In the genomic region with DNA sequence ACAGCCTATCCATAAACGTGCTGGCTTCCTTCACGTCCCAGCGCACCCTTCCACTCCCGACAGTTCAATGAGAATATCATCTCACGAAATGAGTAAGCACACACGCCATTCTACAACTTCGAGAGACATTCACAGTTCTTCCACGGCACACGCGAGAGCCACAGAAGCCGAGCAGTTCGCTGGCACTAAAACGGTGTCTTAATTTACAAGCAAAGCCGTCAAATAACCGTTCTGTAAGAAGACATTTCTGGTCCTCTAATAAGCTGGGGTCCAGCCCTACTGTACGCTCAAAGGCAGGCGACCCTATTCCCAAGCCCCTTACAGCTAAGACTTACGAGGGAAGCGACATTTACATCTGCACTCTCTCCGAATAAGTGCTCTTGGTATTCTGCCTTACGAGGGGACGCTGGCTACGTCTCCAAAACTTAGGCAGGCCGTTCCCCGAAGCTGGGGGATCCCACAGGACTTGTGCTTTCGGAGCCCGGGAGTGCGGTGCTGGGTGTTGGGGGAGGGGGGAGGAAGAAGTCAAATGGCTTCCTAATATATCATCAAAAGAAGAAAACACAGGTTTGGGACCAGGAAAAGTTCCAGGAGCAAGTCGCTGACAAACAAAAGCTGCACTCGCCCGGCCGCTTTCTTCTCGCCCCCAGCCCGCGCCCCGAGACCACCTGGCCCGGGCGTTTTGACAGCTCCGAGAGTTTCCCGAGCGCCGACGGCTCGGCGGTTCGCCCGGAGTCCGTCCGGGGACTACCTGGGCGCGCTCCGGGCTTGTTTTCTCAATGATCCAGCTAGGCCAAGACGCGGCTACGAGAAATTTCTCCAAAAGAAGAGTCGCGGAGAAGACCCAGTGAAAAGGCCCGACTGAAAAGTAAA, we compare ENCODE assay signal across 8 cellular contexts. TPM values are rescaled to one million over a fixed set of nuclear protein-coding genes. Genes with fewer than 3 reads are reported as not detected.
DNase-seq lines count a peak whose midpoint lies in the region; TF ChIP-seq lines count a peak whose summit lies in the region.
"Not testable (repeated sequence)": the region's sequence is repeated elsewhere in the genome, so short reads cannot be mapped to it uniquely, and the experiment has no call there.

No MANE protein-coding gene starts in this region.

- H3K9me3 ChIP-seq in HEK293 (ENCODE audit: control insufficient read depth, insufficient read depth, low read depth, low read length); right atrium auricular region; neutrophil; subcutaneous abdominal adipose tissue (ENCODE audit: control insufficient read depth in 5 of 5, low read length in 5 of 5): not testable (repeated sequence)

- H3K36me3 ChIP-seq in HEK293 (ENCODE audit: control insufficient read depth in 2 of 2, insufficient read depth in 1 of 2, low read length in 2 of 2); brain microvascular endothelial cell (replicated peaks); right atrium auricular region; neutrophil; subcutaneous abdominal adipose tissue (ENCODE audit: control insufficient read depth in 5 of 5, insufficient read depth in 5 of 5, low read length in 5 of 5): not testable (repeated sequence)

- not testable (repeated sequence) for H3K4me1 ChIP-seq in HEK293 (ENCODE audit: control insufficient read depth, insufficient read depth, low read length)
- H3K4me1 ChIP-seq in right atrium auricular region (peaks cover 0 to 34% of the 10 kb centered on the region in 2 donors), neutrophil (ENCODE audit: control insufficient read depth in 1 of 2, insufficient read depth in 1 of 2, low read depth in 1 of 2, low read length in 1 of 2) (peaks cover 28 to 30% of the 10 kb centered on the region in 2 experiments), subcutaneous abdominal adipose tissue (ENCODE audit: control insufficient read depth in 5 of 5, insufficient read depth in 5 of 5, low read length in 5 of 5) (peaks cover 0 to 19% (median 11%) of the 10 kb centered on the region in 5 donors)

- TF ChIP-seq CTCF in HEK293 (tag by site-specific recombination; IDR thresholded peaks at IDR 0.05); brain microvascular endothelial cell (IDR thresholded peaks at IDR 0.05; ENCODE audit: low read depth, low read length, missing control alignments); right atrium auricular region (IDR thresholded peaks at IDR 0.05); neutrophil (IDR thresholded peaks at IDR 0.05): not testable (repeated sequence)

- DNase-seq in Daoy (ENCODE audit: low read depth) (peak; percentile 59), NCI-H1092 treated with DMSO at 0.1 percent for 48 hours (lab: John Stamatoyannopoulos, UW) (peak; percentile 29), brain microvascular endothelial cell (peak; percentile 61)
- peak; percentile 11 for DNase-seq in activated CD4-positive, alpha-beta T cell treated with anti-CD3 and anti-CD28 coated beads for 1 hour
- DNase-seq in right atrium auricular region (ENCODE audit: low spot score), result not testable (repeated sequence)

- H3K9ac ChIP-seq in subcutaneous abdominal adipose tissue (ENCODE audit: low read length in 5 of 5), result peak overlapping the region; percentile 59 to 84 (median 73)

- not testable (repeated sequence) for H3K27me3 ChIP-seq in brain microvascular endothelial cell (replicated peaks); right atrium auricular region; neutrophil; subcutaneous abdominal adipose tissue (ENCODE audit: control insufficient read depth in 5 of 5, insufficient read depth in 4 of 5, low read length in 5 of 5)

- CTCF ChIA-PET in HEK293 (lab: Yijun Ruan, JAX), result interaction anchor here (0.6 to 1.3 kb wide), 4 partner anchors 26 to 99 kb away, joined by 3 to 5 read pairs (median 3); no protein-coding TSS in a partner anchor

- H3K27ac ChIP-seq in HEK293 (ENCODE audit: extremely low read depth, low read depth, low read length) (peak overlapping the region; percentile 93), brain microvascular endothelial cell (peak overlapping the region; percentile 71), right atrium auricular region (peak overlapping the region; percentile 87 to 97), neutrophil (peak overlapping the region; percentile 97), subcutaneous abdominal adipose tissue (ENCODE audit: low read depth, low read length) (peak overlapping the region; percentile 78)

- in situ Hi-C loops in brain microvascular endothelial cell (cut with HindIII; ENCODE audit: low pct_ligation_motif_present, low sequenced_read_pairs), result not testable (repeated sequence)

- H3K4me3 ChIP-seq in HEK293 (ENCODE audit: low read depth, low read length) (peak overlapping the region; percentile 84), brain microvascular endothelial cell (ENCODE audit: low read depth, low read length) (peak overlapping the region; percentile 72), right atrium auricular region (peak overlapping the region; percentile 88 to 95), neutrophil (ENCODE audit: low read depth in 1 of 2, low read length in 1 of 2) (peak overlapping the region; percentile 76 to 89), subcutaneous abdominal adipose tissue (ENCODE audit: low read depth in 1 of 5, low read length in 5 of 5) (peak overlapping the region; percentile 67 to 88 (median 76))

- POLR2A ChIA-PET in HEK293 (lab: Yijun Ruan, JAX), result interaction anchor here (1.1 kb wide), 1 partner anchor 29 kb away, joined by 4 read pairs; no protein-coding TSS in a partner anchor

TF ChIP-seq in HEK293, 187 proteins besides CTCF, POLR2A, EP300 and RAD21:
- TF ChIP-seq PRDM1 (tag by site-specific recombination; IDR thresholded peaks at IDR 0.05) (peak; percentile 39; the same call in 1 of the 2 replicates), ZEB2 (tag by site-specific recombination; IDR thresholded peaks at IDR 0.05) (peak; percentile 47), YY1 (tag by site-specific recombination; IDR thresholded peaks at IDR 0.05) (0 out of 2 replicates have a peak, but pooled peaks have one; percentile 22), ZBTB20 (tag by site-specific recombination; IDR thresholded peaks at IDR 0.05) (peak; percentile 67; the same call in 1 of the 2 replicates), ZFP37 (tag by site-specific recombination; IDR thresholded peaks at IDR 0.05) (0 out of 2 replicates have a peak, but pooled peaks have one; percentile 45), ZNF335 (tag by site-specific recombination; conservative IDR thresholded peaks at IDR 0.05) (peak; percentile 37; the same call in 1 of the 2 replicates), ZBTB8A (tag by site-specific recombination; IDR thresholded peaks at IDR 0.05) (peak; percentile 59), ZBTB17 (tag by site-specific recombination; IDR thresholded peaks at IDR 0.05) (0 out of 2 replicates have a peak, but pooled peaks have one; percentile 65), ZNF600 (tag by site-specific recombination; IDR thresholded peaks at IDR 0.05) (peak; percentile 35; the same call in 1 of the 2 replicates), ZNF664 (tag by site-specific recombination; IDR thresholded peaks at IDR 0.05) (peak; percentile 30; the same call in 1 of the 2 replicates), KLF8 (tag by site-specific recombination; IDR thresholded peaks at IDR 0.05) (peak; percentile 17; the same call in 1 of the 2 replicates)
- TF ChIP-seq, protein P1, sequence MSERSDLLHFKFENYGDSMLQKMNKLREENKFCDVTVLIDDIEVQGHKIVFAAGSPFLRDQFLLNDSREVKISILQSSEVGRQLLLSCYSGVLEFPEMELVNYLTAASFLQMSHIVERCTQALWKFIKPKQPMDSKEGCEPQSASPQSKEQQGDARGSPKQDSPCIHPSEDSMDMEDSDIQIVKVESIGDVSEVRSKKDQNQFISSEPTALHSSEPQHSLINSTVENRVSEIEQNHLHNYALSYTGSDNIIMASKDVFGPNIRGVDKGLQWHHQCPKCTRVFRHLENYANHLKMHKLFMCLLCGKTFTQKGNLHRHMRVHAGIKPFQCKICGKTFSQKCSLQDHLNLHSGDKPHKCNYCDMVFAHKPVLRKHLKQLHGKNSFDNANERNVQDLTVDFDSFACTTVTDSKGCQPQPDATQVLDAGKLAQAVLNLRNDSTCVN (tag by site-specific recombination; optimal IDR thresholded peaks at IDR 0.05), result peak; percentile 57
TF ChIP-seq in HEK293: peak in this region for 12; not testable (repeated sequence) for 175.

RNA-seq across cellular contexts. Expression of a gene that starts 1.1 kb away (rescaled TPM):
- 10.4 and 22.3 TPM in 2 replicates for total RNA-seq in Daoy (2014; rRNA removed; shearing (Covaris generic))
- 10 to 100 TPM; 36.5 to 37.3 TPM for total RNA-seq in right atrium auricular region
